ENCODE assay signal across 15 cellular contexts in the genomic region with DNA sequence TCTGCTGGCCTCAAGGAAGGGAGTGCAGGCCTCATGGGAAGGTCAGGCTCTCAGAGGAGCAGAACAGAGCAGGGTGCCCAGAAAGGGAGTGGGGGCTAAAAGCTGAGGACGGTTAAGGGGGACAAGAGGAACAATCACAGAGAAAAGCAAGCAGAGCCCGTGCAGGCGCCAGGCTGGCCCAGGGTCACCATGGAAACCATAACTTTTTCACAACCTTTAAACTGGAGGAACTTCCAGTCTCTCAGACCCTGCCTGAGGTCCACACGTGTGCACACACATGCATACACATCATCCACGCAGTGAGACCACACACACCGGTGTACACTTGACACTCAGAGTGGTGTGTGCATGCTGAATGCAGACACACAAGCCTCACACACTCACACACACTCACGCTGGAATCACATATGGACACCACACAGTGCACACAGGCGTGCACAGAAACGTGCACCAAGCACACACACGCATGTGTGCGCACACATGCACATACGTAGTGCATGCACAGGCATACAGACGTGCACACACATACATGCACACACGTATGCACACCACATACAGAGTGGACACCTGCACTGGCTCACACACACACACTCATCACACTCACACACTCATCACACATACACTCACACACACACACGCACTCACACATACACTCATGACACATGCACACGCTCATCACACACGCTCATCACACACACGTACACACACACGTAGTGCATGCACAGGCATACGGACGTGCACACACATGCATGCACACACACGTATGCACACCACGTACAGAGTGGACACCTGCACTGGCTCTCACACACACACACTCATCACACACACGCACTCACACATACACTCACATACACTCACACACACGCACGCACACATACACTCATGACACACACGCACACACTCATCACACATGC. TPM values are rescaled to one million over a fixed set of nuclear protein-coding genes. Genes with fewer than 3 reads are reported as not detected.
DNase-seq lines count a peak whose midpoint lies in the region; ATAC-seq and TF ChIP-seq lines count a peak whose summit lies in the region.
"Had no signal": no experiment of that assay in that cellular context is flagged by ENCODE, and none has a peak within 500 bp of the region (broad histone marks: within the 10 kb centered on the region; RNA-seq: fewer than 3 reads in every experiment).

No MANE protein-coding gene starts in this region.

- 68 to 73% (median 69%) methylated on average over 27 of the region's 27 CpGs for WGBS in adipose tissue, 3 donors
- 77% methylated on average over 27 of the region's 27 CpGs for whole genome bisulfite sequencing in mesenchymal stem cell

- H2BK12ac ChIP-seq in mesenchymal stem cell (ENCODE audit: low read length in 2 of 2), result peak overlapping the region in 1 of 2 experiments; percentile 57

- H3K4me2 ChIP-seq in mesenchymal stem cell (ENCODE audit: low read length, poor library complexity, severe bottlenecking), result no peak overlapping the region
- H3K4me2 ChIP-seq: A549 had no signal

- H3K27me3 ChIP-seq in mesenchymal stem cell (ENCODE audit: control insufficient read depth in 1 of 2, insufficient read depth in 1 of 2, low read length in 2 of 2), result peaks cover 0 to 7% of the 10 kb centered on the region in 2 experiments
- H3K27me3 ChIP-seq in upper lobe of right lung, result no peaks in the 10 kb centered on the region

- H4K91ac ChIP-seq in mesenchymal stem cell (ENCODE audit: low read length), result peak overlapping the region; percentile 77

- H3K36me3 ChIP-seq in mesenchymal stem cell (ENCODE audit: control insufficient read depth in 1 of 2, insufficient read depth in 2 of 2, low read depth in 1 of 2, low read length in 2 of 2) (no peaks in the 10 kb centered on the region), upper lobe of right lung (no peaks in the 10 kb centered on the region)

- H3K4me3 ChIP-seq in mesenchymal stem cell (ENCODE audit: insufficient read depth in 1 of 2, low read depth in 1 of 2, low read length in 2 of 2) (no peak overlapping the region), upper lobe of right lung (no peak overlapping the region)
- H3K4me3 ChIP-seq: A549 had no signal

- H3K23ac ChIP-seq in mesenchymal stem cell (ENCODE audit: low read length in 2 of 2), result no peak overlapping the region

- H3K18ac ChIP-seq in mesenchymal stem cell (ENCODE audit: low read depth in 1 of 2, low read length in 2 of 2), result peak overlapping the region in 1 of 2 experiments; percentile 69

- H2BK5ac ChIP-seq in mesenchymal stem cell (ENCODE audit: low read depth, low read length, poor library complexity, severe bottlenecking), result no peak overlapping the region

- peak overlapping the region; percentile 59 for H3K9ac ChIP-seq in mesenchymal stem cell (ENCODE audit: low read length)

- peak; percentile 17 for DNase-seq in NCI-H748 (lab: John Stamatoyannopoulos, UW; ENCODE audit: unreplicated experiment)
- DNase-seq in NCI-H748 treated with DMSO at 0.1 percent for 48 hours (lab: John Stamatoyannopoulos, UW), result no peak
- peak; percentile 70 for DNase-seq in mesenchymal stem cell
- no peak for DNase-seq in upper lobe of right lung
- no peak for DNase-seq in NCI-H2081 treated with DMSO at 0.1 percent for 48 hours (lab: John Stamatoyannopoulos, UW)
- no peak for DNase-seq in A172 (ENCODE audit: low spot score)
- no peak for DNase-seq in GM13977 (ENCODE audit: low spot score)
- DNase-seq: DMS 273 treated with DMSO at 0.1 percent for 48 hours, foreskin melanocyte, NCI-H1417 treated with DMSO at 0.1 percent for 48 hours, T-helper 9 cell had no signal

- H3K14ac ChIP-seq in mesenchymal stem cell (ENCODE audit: low read length in 2 of 2), result peak overlapping the region in 1 of 2 experiments; percentile 56

- H3K9me3 ChIP-seq in mesenchymal stem cell (ENCODE audit: control insufficient read depth, low read length) (no peaks in the 10 kb centered on the region), upper lobe of right lung (no peaks in the 10 kb centered on the region)
- H3K9me3 ChIP-seq: A549 had no signal

- ATAC-seq in upper lobe of right lung, result peak; percentile 2
- ATAC-seq: A549 had no signal

- intact Hi-C loops in upper lobe of right lung (cut with DNase I), result no loop called here

- H3K4me1 ChIP-seq in mesenchymal stem cell (ENCODE audit: control insufficient read depth, insufficient read depth, low read depth, low read length) (peaks cover 6% of the 10 kb centered on the region), upper lobe of right lung (peaks cover 23% of the 10 kb centered on the region)

- peak overlapping the region; percentile 21 to 22 for H3K4ac ChIP-seq in mesenchymal stem cell (ENCODE audit: low read depth in 1 of 2, low read length in 2 of 2)

- peak overlapping the region; percentile 36 for H3K27ac ChIP-seq in adipose tissue (ENCODE audit: low read depth, low read length)
- no peak overlapping the region for H3K27ac ChIP-seq in mesenchymal stem cell (ENCODE audit: low read length, poor library complexity, severe bottlenecking)
- H3K27ac ChIP-seq in upper lobe of right lung, result no peak overlapping the region

- no peak overlapping the region for H2AFZ ChIP-seq in mesenchymal stem cell (ENCODE audit: low read depth, low read length)

- no peak overlapping the region for H2AK5ac ChIP-seq in mesenchymal stem cell (ENCODE audit: low read length, severe bottlenecking)

- in situ Hi-C loops in GM13977 (cut with MboI; ENCODE audit: low pct_unique_long_range_greater_than_20kb, low sequenced_read_pairs, unreplicated experiment), result no loop called here

- peak overlapping the region; percentile 0 for H4K8ac ChIP-seq in mesenchymal stem cell (ENCODE audit: low read length)

- no peak overlapping the region for H2BK15ac ChIP-seq in mesenchymal stem cell (ENCODE audit: low read depth, poor library complexity, severe bottlenecking)

- no peaks in the 10 kb centered on the region for H3K79me1 ChIP-seq in mesenchymal stem cell (replicated peaks; ENCODE audit: low read length, poor library complexity, severe bottlenecking)

- TF ChIP-seq CTCF in upper lobe of right lung (IDR thresholded peaks at IDR 0.05), result no peak
- no peak for TF ChIP-seq CTCF in GM13977 (IDR thresholded peaks at IDR 0.05; ENCODE audit: extremely low read depth, insufficient read depth, missing control alignments)

- peak overlapping the region; percentile 56 for H2BK120ac ChIP-seq in mesenchymal stem cell (ENCODE audit: low read depth, low read length)

RNA-seq across cellular contexts. Expression of gene SNED1, which starts 37.2 kb away (rescaled TPM):
- 10 to 100 TPM in 2 of 3 donors, 1 to 10 TPM in 1; 3.3 to 18.1 (median 17.8) TPM for polyA plus RNA-seq in adipose tissue
- 3.7 TPM for polyA plus RNA-seq in mesenchymal stem cell (2013, experiment 1 of 2)
- 3.7 TPM for polyA plus RNA-seq in mesenchymal stem cell (2013, experiment 2 of 2)
- total RNA-seq in upper lobe of right lung, result 38.4 TPM
- 2.5 and 5.2 TPM in 2 replicates for total RNA-seq in A172 (2014; rRNA removed; shearing (Covaris generic))

RNA-seq across cellular contexts. Expression of gene CROCC2, which starts 55.1 kb away (rescaled TPM):
- polyA plus RNA-seq in adipose tissue, result 1 to 10 TPM in 1 of 3 donors, under 1 TPM in 2; 0.01 to 1.3 (median 0.02) TPM
- polyA plus RNA-seq in mesenchymal stem cell (2013, experiment 1 of 2), result not detected
- not detected for polyA plus RNA-seq in mesenchymal stem cell (2013, experiment 2 of 2)
- 0.26 TPM for total RNA-seq in upper lobe of right lung
- 0.02 TPM in 1 of 2 replicates, not detected in the other for total RNA-seq in A172 (2014; rRNA removed; shearing (Covaris generic))
- total RNA-seq: HT1080, OCI-LY7 had no signal
- polyA plus RNA-seq: A549 had no signal

Comparison
In these comparisons a context has a peak if more than half of its experiments do, and no peak if none do; other contexts are left out.
1. DNase-seq: peak in NCI-H748 (single experiment) and mesenchymal stem cell (single experiment); none in NCI-H748 treated with DMSO at 0.1 percent for 48 hours (single experiment), upper lobe of right lung (single experiment), NCI-H2081 treated with DMSO at 0.1 percent for 48 hours (single experiment), A172 (single experiment) and GM13977 (single experiment).